8 cellular contexts compared by ENCODE assay signal in the genomic region with DNA sequence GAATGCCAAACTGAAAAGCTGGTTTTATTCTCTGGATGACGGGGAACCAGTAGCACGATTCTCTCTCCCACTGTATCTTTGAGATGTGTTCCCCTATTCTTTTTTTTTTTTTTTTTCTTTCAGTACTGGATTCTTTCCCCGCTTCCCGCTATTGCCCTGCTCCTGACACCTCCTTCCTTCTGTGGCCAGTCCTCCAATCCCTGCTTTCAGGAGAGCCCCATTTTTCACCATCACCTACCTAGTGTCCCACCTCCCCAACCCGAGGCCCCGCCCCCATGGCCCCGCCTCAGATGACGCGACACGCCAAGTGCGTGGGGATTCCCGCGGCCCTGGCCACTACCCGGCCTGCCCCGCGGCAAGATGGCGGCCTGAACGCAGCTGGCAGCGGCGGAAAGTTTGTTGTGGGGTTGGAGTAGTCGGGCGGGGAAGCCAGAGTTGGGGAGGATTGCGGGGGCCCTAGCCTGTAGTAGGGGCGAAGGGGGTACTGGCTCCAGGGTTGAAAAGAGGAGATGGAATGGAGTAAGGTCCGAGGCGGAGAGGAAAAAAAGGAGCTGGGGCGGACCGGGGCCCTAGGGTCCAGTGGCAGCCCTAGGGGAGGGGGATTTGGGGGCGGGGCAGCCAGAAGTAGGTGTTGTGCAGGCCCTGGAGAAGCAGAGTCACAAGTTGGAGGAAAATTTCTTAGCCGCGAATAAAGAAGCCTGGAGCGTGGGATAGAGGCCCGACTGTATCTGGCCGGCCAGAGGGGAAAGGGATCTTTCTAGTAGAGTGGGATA. TPM values are rescaled to one million over a fixed set of nuclear protein-coding genes. Genes with fewer than 3 reads are reported as not detected.
A peak's percentile ranks its signal among the peaks of the same experiment; 100 is the strongest.
DNase-seq lines count a peak whose midpoint lies in the region; ATAC-seq, FAIRE-seq and TF ChIP-seq lines count a peak whose summit lies in the region.

A gene with protein sequence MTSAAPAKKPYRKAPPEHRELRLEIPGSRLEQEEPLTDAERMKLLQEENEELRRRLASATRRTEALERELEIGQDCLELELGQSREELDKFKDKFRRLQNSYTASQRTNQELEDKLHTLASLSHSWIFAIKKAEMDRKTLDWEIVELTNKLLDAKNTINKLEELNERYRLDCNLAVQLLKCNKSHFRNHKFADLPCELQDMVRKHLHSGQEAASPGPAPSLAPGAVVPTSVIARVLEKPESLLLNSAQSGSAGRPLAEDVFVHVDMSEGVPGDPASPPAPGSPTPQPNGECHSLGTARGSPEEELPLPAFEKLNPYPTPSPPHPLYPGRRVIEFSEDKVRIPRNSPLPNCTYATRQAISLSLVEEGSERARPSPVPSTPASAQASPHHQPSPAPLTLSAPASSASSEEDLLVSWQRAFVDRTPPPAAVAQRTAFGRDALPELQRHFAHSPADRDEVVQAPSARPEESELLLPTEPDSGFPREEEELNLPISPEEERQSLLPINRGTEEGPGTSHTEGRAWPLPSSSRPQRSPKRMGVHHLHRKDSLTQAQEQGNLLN (plus strand): TSS at position 336 of the 773 bp plus-strand sequence. CDS start 21,432 bp downstream, outside the sequence.

- peak; percentile 79 to 85 for DNase-seq in NCI-H524 (lab: John Stamatoyannopoulos, UW)
- DNase-seq in NCI-H524 treated with DMSO at 0.1 percent for 48 hours (lab: John Stamatoyannopoulos, UW): no peak
- DNase-seq in NCI-H2196 treated with DMSO at 0.1 percent for 48 hours (lab: John Stamatoyannopoulos, UW; ENCODE audit: unreplicated experiment): peak; percentile 77
- DNase-seq in WTC11 (ENCODE audit: low spot score): peak; percentile 98
- peak; percentile 70 for DNase-seq in bronchial epithelial cell (ENCODE audit: low read depth)
- peak; percentile 98 for DNase-seq in iPS-NIHi7 (ENCODE audit: extremely low spot score)
- peak; percentile 83 for DNase-seq in smooth muscle cell (lab: John Stamatoyannopoulos, UW; ENCODE audit: unreplicated experiment)

- peak within 1 kb of the TSS; percentile 80 for H3K27ac ChIP-seq in smooth muscle cell (ENCODE audit: low read depth)

- no peaks in the 10 kb centered on the region for H3K9me3 Mint-ChIP-seq in WTC11

- H3K27me3 ChIP-seq in bronchial epithelial cell (ENCODE audit: control insufficient read depth, insufficient read depth, low read length) (no peaks in the 10 kb centered on the region), smooth muscle cell (ENCODE audit: low read depth) (no peaks in the 10 kb centered on the region)

- peak within 1 kb of the TSS; percentile 82 for H3K27ac Mint-ChIP-seq in WTC11

- 4% methylated on average over 30 of the region's 34 CpGs for WGBS in smooth muscle cell (ENCODE audit: low lambda C conversion rate)

- H4K20me1 ChIP-seq in smooth muscle cell (ENCODE audit: low read depth): peaks cover 15% of the 10 kb centered on the region

- no peaks in the 10 kb centered on the region for H3K9me3 ChIP-seq in smooth muscle cell (replicated peaks; ENCODE audit: low read depth)

- H2AFZ ChIP-seq in smooth muscle cell (ENCODE audit: low read depth): peak within 1 kb of the TSS; percentile 99

- H3K27me3 Mint-ChIP-seq in WTC11 (ENCODE audit: low read depth): no peaks in the 10 kb centered on the region

- H3K4me1 ChIP-seq in smooth muscle cell (ENCODE audit: low read depth): peaks cover 12% of the 10 kb centered on the region

- H3K4me2 ChIP-seq in smooth muscle cell: peak within 1 kb of the TSS; percentile 97

- H3K36me3 ChIP-seq in bronchial epithelial cell (ENCODE audit: control insufficient read depth, insufficient read depth, low read length) (no peaks in the 10 kb centered on the region), smooth muscle cell (ENCODE audit: low read depth) (no peaks in the 10 kb centered on the region)

- H3K4me3 ChIP-seq in bronchial epithelial cell (ENCODE audit: low read depth, low read length) (peak within 1 kb of the TSS; percentile 64), smooth muscle cell (peak within 1 kb of the TSS; percentile 77)

- ATAC-seq in HG03066 (IDR thresholded peaks at IDR 0.05; ENCODE audit: low read depth, unreplicated experiment) (peak; percentile 96), WTC11 (peak; percentile 97)

- H3K79me2 ChIP-seq in smooth muscle cell (ENCODE audit: low read depth): peaks cover 48% of the 10 kb centered on the region

- TF ChIP-seq CTCF in WTC11 (IDR thresholded peaks at IDR 0.05) (no peak), bronchial epithelial cell (IDR thresholded peaks at IDR 0.05; ENCODE audit: insufficient read depth, low read length, severe bottlenecking) (no peak), smooth muscle cell (IDR thresholded peaks at IDR 0.05; ENCODE audit: borderline replicate concordance, insufficient read depth, poor library complexity, severe bottlenecking) (no peak)

- no peak for FAIRE-seq in bronchial epithelial cell (lab: Jason Lieb, UNC)

- CTCF ChIA-PET in WTC11 (lab: Charles Lee): interaction anchor here (0.7 to 1.8 kb wide), 9 partner anchors 19 to 248 kb away, joined by 3 to 12 read pairs (median 3); partner anchors contain the start of genes DLK2, DNPH1 and LRRC73

- peaks cover 45% of the 10 kb centered on the region for H3K4me1 Mint-ChIP-seq in WTC11

- no peaks in the 10 kb centered on the region for H3K36me3 Mint-ChIP-seq in WTC11

- POLR2A ChIA-PET in WTC11 (lab: Charles Lee): interaction anchor here (0.8 to 1.2 kb wide), 3 partner anchors 22 to 307 kb away, joined by 3 to 9 read pairs (median 3); partner anchors contain the start of genes DLK2 and ZNF318

- peaks cover 3% of the 10 kb centered on the region for H3F3A ChIP-seq in smooth muscle cell (ENCODE audit: low read depth)

- H3K9ac ChIP-seq in smooth muscle cell (ENCODE audit: low read depth): peak within 1 kb of the TSS; percentile 96

- H3K4me3 Mint-ChIP-seq in WTC11: peak within 1 kb of the TSS; percentile 76

TF ChIP-seq in WTC11, 78 proteins besides CTCF, POLR2A, EP300 and RAD21 (continues in another document):
- no peak for TF ChIP-seq ATF2 (CRISPR knock-in tag; IDR thresholded peaks at IDR 0.05; ENCODE audit: borderline replicate concordance, low read depth)
- TF ChIP-seq SP1 (CRISPR knock-in tag; conservative IDR thresholded peaks at IDR 0.05): peak; percentile 79
- no peak for TF ChIP-seq PREB (CRISPR knock-in tag; IDR thresholded peaks at IDR 0.05; ENCODE audit: borderline replicate concordance)
- peak; percentile 90; the same call in 1 of the 2 replicates for TF ChIP-seq E2F5 (CRISPR knock-in tag; IDR thresholded peaks at IDR 0.05)
- TF ChIP-seq GABPB1 (CRISPR knock-in tag; IDR thresholded peaks at IDR 0.05): peak; percentile 60; the same call in 1 of the 2 replicates
- 0 out of 2 replicates have a peak, but pooled peaks have one; percentile 46 for TF ChIP-seq ZNF232 (CRISPR knock-in tag; IDR thresholded peaks at IDR 0.05)
- no peak for TF ChIP-seq ATF3 (CRISPR knock-in tag; conservative IDR thresholded peaks at IDR 0.05)
- TF ChIP-seq ZNF396 (CRISPR knock-in tag; IDR thresholded peaks at IDR 0.05; ENCODE audit: borderline replicate concordance): no peak
- TF ChIP-seq, protein P1, sequence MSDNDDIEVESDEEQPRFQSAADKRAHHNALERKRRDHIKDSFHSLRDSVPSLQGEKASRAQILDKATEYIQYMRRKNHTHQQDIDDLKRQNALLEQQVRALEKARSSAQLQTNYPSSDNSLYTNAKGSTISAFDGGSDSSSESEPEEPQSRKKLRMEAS (CRISPR knock-in tag; IDR thresholded peaks at IDR 0.05): peak; percentile 39; the same call in 1 of the 2 replicates
- TF ChIP-seq MLX (CRISPR knock-in tag; IDR thresholded peaks at IDR 0.05): no peak
- no peak for TF ChIP-seq RELA (CRISPR knock-in tag; IDR thresholded peaks at IDR 0.05; ENCODE audit: borderline replicate concordance)
- TF ChIP-seq ZBTB21 (CRISPR knock-in tag; IDR thresholded peaks at IDR 0.05; ENCODE audit: borderline replicate concordance): peak; percentile 62; the same call in 1 of the 2 replicates
- no peak for TF ChIP-seq GRHL2 (CRISPR knock-in tag; IDR thresholded peaks at IDR 0.05; ENCODE audit: insufficient replicate concordance, severe bottlenecking)

RNA-seq across cellular contexts. Expression of the gene that starts here (rescaled TPM):
- total RNA-seq in WTC11 (2021) (40.2 to 40.8 TPM (median 40.4 TPM) in 3 replicates), bronchial epithelial cell (6.1 and 6.6 TPM in 2 replicates), smooth muscle cell (9.3 and 25.5 TPM in 2 replicates)
- polyA plus RNA-seq in smooth muscle cell: 13.5 and 15.3 TPM in 2 replicates
